In genomic region chr11:118142809-118143208, GRCh38 we compare ENCODE assay signal across 8 cellular contexts. TPM values are rescaled to one million over a fixed set of nuclear protein-coding genes. Genes with fewer than 3 reads are reported as not detected.
DNase-seq lines count a peak whose midpoint lies in the region; ATAC-seq, FAIRE-seq and TF ChIP-seq lines count a peak whose summit lies in the region.

No MANE protein-coding gene starts in this region.

- peak overlapping the region; percentile 82 to 95 (median 93) for H3K27ac Mint-ChIP-seq in CD14-positive monocyte

- TF ChIP-seq CTCF in CD14-positive monocyte (IDR thresholded peaks at IDR 0.05), result no peak

- no peak for TF ChIP-seq POLR2A in GM12892 (IDR thresholded peaks at IDR 0.05; ENCODE audit: low read depth, low read length)

- peaks cover 0 to 2% (median 0%) of the 10 kb centered on the region in 7 donors for H3K9me3 Mint-ChIP-seq in CD14-positive monocyte

- peak overlapping the region; percentile 54 to 69 for H3K4me3 Mint-ChIP-seq in CD14-positive monocyte

- intact Hi-C loops in CD14-positive monocyte (cut with micrococcal nuclease), result loop anchor here (1.0 to 10.0 kb wide), 5 partner anchors 13 to 342 kb away; no protein-coding TSS in a partner anchor

- DNase-seq in CD14-positive monocyte (ENCODE audit: low spot score) (peak; percentile 94), GM12892 (ENCODE audit: insufficient read length) (no peak), SIG-M5 (lab: John Stamatoyannopoulos, UW) (peak; percentile 19), kidney tubule cell (ENCODE audit: low spot score) (peak; percentile 35), urothelium cell line (ENCODE audit: low spot score) (no peak), NK-92 (lab: John Stamatoyannopoulos, UW; ENCODE audit: unreplicated experiment) (no peak)

- ATAC-seq in HG02981 (IDR thresholded peaks at IDR 0.05; ENCODE audit: unreplicated experiment), result no peak
- no peak for ATAC-seq in GM19035 (IDR thresholded peaks at IDR 0.05; ENCODE audit: unreplicated experiment)

- peak; percentile 44 for FAIRE-seq in GM12892 (lab: Jason Lieb, UNC)
- no peak for FAIRE-seq in urothelium cell line (lab: Jason Lieb, UNC)

- peaks cover 6 to 19% (median 14%) of the 10 kb centered on the region in 3 donors for H3K27me3 Mint-ChIP-seq in CD14-positive monocyte (ENCODE audit: low read depth in 3 of 3)

- peaks cover 55% of the 10 kb centered on the region for H3K4me1 Mint-ChIP-seq in CD14-positive monocyte

- H3K36me3 Mint-ChIP-seq in CD14-positive monocyte, result peaks cover 0 to 3% of the 10 kb centered on the region in 2 donors

RNA-seq across cellular contexts. Expression of gene SCN4B, which starts 9.8 kb away (rescaled TPM):
- not detected for polyA plus RNA-seq in CD14-positive monocyte
- polyA plus RNA-seq in GM12892 (2012; ENCODE audit: missing spikeins), result 0.11 TPM

RNA-seq across cellular contexts. Expression of gene SCN2B, which starts 33.6 kb away (rescaled TPM):
- polyA plus RNA-seq in CD14-positive monocyte, result not detected
- not detected for polyA plus RNA-seq in GM12892 (2012; ENCODE audit: missing spikeins)

RNA-seq across cellular contexts. Expression of gene SMIM35, which starts 56.0 kb away (rescaled TPM):
- polyA plus RNA-seq in CD14-positive monocyte, result under 1 TPM; 0.05 to 0.11 TPM
- polyA plus RNA-seq in GM12892 (2012; ENCODE audit: missing spikeins), result not detected

Comparison
In these comparisons a context has a peak if more than half of its experiments do, and no peak if none do; other contexts are left out.
1. DNase-seq: peak in CD14-positive monocyte (single experiment), SIG-M5 (single experiment) and kidney tubule cell (single experiment); none in GM12892 (single experiment), urothelium cell line (single experiment) and NK-92 (single experiment).